In the genomic region with DNA sequence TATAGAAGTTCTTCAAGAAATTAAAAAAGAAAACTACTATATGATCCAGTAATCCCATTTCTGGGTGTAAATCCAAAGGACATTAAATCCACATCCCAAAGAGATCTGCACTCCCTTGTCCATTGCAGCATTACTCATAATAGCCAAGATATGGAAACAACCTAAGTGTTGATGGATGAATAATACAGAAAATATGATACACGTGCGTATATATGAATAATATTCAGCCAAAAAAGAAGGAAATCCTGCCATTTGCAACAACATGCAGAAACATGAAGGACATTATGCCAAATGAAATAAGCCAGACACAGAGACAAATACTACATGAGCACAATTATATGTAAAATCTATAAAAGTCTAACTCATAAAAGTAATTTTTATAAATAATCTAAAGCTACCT, we compare ENCODE assay signal across 20 cellular contexts.
"Had no signal": no experiment of that assay in that cellular context is flagged by ENCODE, and none has a peak within 500 bp of the region (broad histone marks: within the 10 kb centered on the region; RNA-seq: fewer than 3 reads in every experiment).

No MANE protein-coding gene starts in this region.

- H3K4me1 ChIP-seq: left lung, prostate gland, right atrium auricular region, stomach, upper lobe of left lung had no signal

- DNase-seq: activated CD4-positive, alpha-beta memory T cell treated with anti-CD3 and anti-CD28 coated beads, Interleukin-2, amount 10 ng/mL, durations not matched to agents 7 days and 5 days; activated CD4-positive, alpha-beta T cell treated with anti-CD3 and anti-CD28 coated beads for 48 hours; activated CD4-positive, CD25-positive, alpha-beta regulatory T cell; activated CD8-positive, alpha-beta memory T cell treated with anti-CD3 and anti-CD28 coated beads, Interleukin-2, amount 10 ng/mL, durations not matched to agents 7 days and 5 days; activated naive CD4-positive, alpha-beta T cell; activated naive CD8-positive, alpha-beta T cell treated with anti-CD3 and anti-CD28 coated beads, Interleukin-2, amount 10 ng/mL, durations not matched to agents 7 days and 5 days; body of pancreas; cortex of kidney; effector CD4-positive, alpha-beta T cell; left lung; midbrain; stimulated activated CD4-positive, alpha-beta T cell treated with anti-CD3 and anti-CD28 coated beads, Interleukin-4, amount 100 ng/mL, for 1 hour; stomach; T1000; upper lobe of left lung had no signal

- H3K36me3 ChIP-seq: left lung, prostate gland, right atrium auricular region, stomach, upper lobe of left lung had no signal

- H3K9me3 ChIP-seq: body of pancreas, left lung, prostate gland, right atrium auricular region, stomach, upper lobe of left lung had no signal

- H3K4me3 ChIP-seq: body of pancreas, left lung, prostate gland, right atrium auricular region, smooth muscle cell, stomach, upper lobe of left lung had no signal

- H3K27ac ChIP-seq: body of pancreas, left lung, prostate gland, right atrium auricular region, stomach, upper lobe of left lung had no signal

- ATAC-seq: activated CD8-positive, alpha-beta memory T cell treated with anti-CD3 and anti-CD28 coated beads, Interleukin-2, amount 10 ng/mL, durations not matched to agents 7 days and 5 days; body of pancreas; esophagus mucosa; left lung; stimulated activated effector memory CD8-positive, alpha-beta T cell treated with anti-CD3 and anti-CD28 coated beads, Interleukin-12 subunit alpha, Interleukin-12 subunit beta, amount 100 ng/mL, for 72 hours had no signal

- H3K27me3 ChIP-seq: body of pancreas, left lung, right atrium auricular region, stomach, upper lobe of left lung had no signal
